Comparison of ENCODE assay signal across 28 cellular contexts in genomic region chrX:48606091-48606490, GRCh38. TPM values are rescaled to one million over a fixed set of nuclear protein-coding genes. Genes with fewer than 3 reads are reported as not detected.
DNase-seq lines count a peak whose midpoint lies in the region; ATAC-seq, FAIRE-seq and TF ChIP-seq lines count a peak whose summit lies in the region.
"Had no signal": no experiment of that assay in that cellular context is flagged by ENCODE, and none has a peak within 500 bp of the region (broad histone marks: within the 10 kb centered on the region; RNA-seq: fewer than 3 reads in every experiment).

No MANE protein-coding gene starts in this region.

- no peak for TF ChIP-seq POLR2A in H54 (IDR thresholded peaks at IDR 0.05; ENCODE audit: low read depth, low read length)

- no peak overlapping the region for H3K4me3 Mint-ChIP-seq in endothelial cell (ENCODE audit: unreplicated experiment)
- H3K4me3 Mint-ChIP-seq: activated CD4-positive, alpha-beta T cell treated with anti-CD3 and anti-CD28 coated beads, Interleukin-2, amount 10 ng/mL, durations not matched to agents 7 days and 5 days; brain; CD8-positive, alpha-beta memory T cell; effector memory CD8-positive, alpha-beta T cell; natural killer cell treated with Interleukin-12 subunit alpha and Interleukin-12 subunit beta and Interleukin-15 and Interleukin-18, amount 100 ng/mL, for 72 hours; stimulated activated naive CD8-positive, alpha-beta T cell treated with anti-CD3 and anti-CD28 coated beads, Interleukin-15, amount 100 ng/mL, for 72 hours had no signal

- no peak for FAIRE-seq in H54 (lab: Jason Lieb, UNC)
- FAIRE-seq: A204.1, small intestine had no signal

- H3K36me3 Mint-ChIP-seq in endothelial cell (ENCODE audit: low read depth, unreplicated experiment): peaks cover 19% of the 10 kb centered on the region

- in situ Hi-C loops in astrocyte of the spinal cord (cut with HindIII; ENCODE audit: low sequenced_read_pairs): no loop called here

- no peaks in the 10 kb centered on the region for H3K27me3 ChIP-seq in cardiac muscle cell
- no peaks in the 10 kb centered on the region for H3K27me3 ChIP-seq in left ventricle myocardium inferior (ENCODE audit: low read depth)
- no peaks in the 10 kb centered on the region for H3K27me3 ChIP-seq in foreskin keratinocyte
- H3K27me3 ChIP-seq: thyroid gland had no signal

- intact Hi-C loops in left ventricle myocardium inferior (cut with micrococcal nuclease): no loop called here

- H3K9me3 ChIP-seq in cardiac muscle cell (ENCODE audit: low read depth) (no peaks in the 10 kb centered on the region), left ventricle myocardium inferior (replicated peaks) (no peaks in the 10 kb centered on the region)
- H3K9me3 ChIP-seq: mucosa of descending colon, thyroid gland had no signal

- TF ChIP-seq CTCF in cardiac muscle cell (IDR thresholded peaks at IDR 0.05; ENCODE audit: low read depth, low read length): peak; percentile 16
- TF ChIP-seq CTCF in left ventricle myocardium inferior (IDR thresholded peaks at IDR 0.05; ENCODE audit: borderline replicate concordance): no peak
- TF ChIP-seq CTCF in astrocyte of the spinal cord (IDR thresholded peaks at IDR 0.05; ENCODE audit: low read depth, low read length): peak; percentile 4
- peak; percentile 24 for TF ChIP-seq CTCF in foreskin keratinocyte (conservative IDR thresholded peaks at IDR 0.05)
- no peak for TF ChIP-seq CTCF in endothelial cell (IDR thresholded peaks at IDR 0.05; ENCODE audit: unreplicated experiment)

- H3K27ac ChIP-seq in cardiac muscle cell: no peak overlapping the region
- no peak overlapping the region for H3K27ac ChIP-seq in left ventricle myocardium inferior (replicated peaks)
- no peak overlapping the region for H3K27ac ChIP-seq in foreskin keratinocyte
- H3K27ac ChIP-seq: coronary artery, thyroid gland had no signal

- ATAC-seq in foreskin keratinocyte: no peak
- ATAC-seq: effector memory CD8-positive, alpha-beta T cell; mucosa of descending colon; natural killer cell treated with Interleukin-12 subunit alpha and Interleukin-12 subunit beta and Interleukin-15 and Interleukin-18, amount 100 ng/mL, for 72 hours; stimulated activated naive CD8-positive, alpha-beta T cell treated with anti-CD3 and anti-CD28 coated beads, Interleukin-15, amount 100 ng/mL, for 72 hours had no signal

- no peaks in the 10 kb centered on the region for H3K36me3 ChIP-seq in cardiac muscle cell
- peaks cover 42% of the 10 kb centered on the region for H3K36me3 ChIP-seq in left ventricle myocardium inferior

- no peak overlapping the region for H3K4me3 ChIP-seq in cardiac muscle cell
- no peak overlapping the region for H3K4me3 ChIP-seq in left ventricle myocardium inferior
- H3K4me3 ChIP-seq in astrocyte of the spinal cord (ENCODE audit: low read depth, low read length): no peak overlapping the region
- H3K4me3 ChIP-seq: coronary artery, lung, mucosa of descending colon, thyroid gland had no signal

- DNase-seq in cardiac muscle cell (ENCODE audit: low read depth in 1 of 2, low spot score in 1 of 2): no peak
- DNase-seq in left ventricle myocardium inferior: no peak
- DNase-seq in astrocyte of the spinal cord (ENCODE audit: low read depth, low spot score): no peak
- no peak for DNase-seq in foreskin keratinocyte
- DNase-seq in GM19238 (ENCODE audit: insufficient read length, low spot score): no peak
- no peak for DNase-seq in endothelial cell (ENCODE audit: low spot score)
- DNase-seq in H54 (ENCODE audit: insufficient read length, low spot score): no peak
- no peak for DNase-seq in HUDEP-2 (lab: John Stamatoyannopoulos, UW; ENCODE audit: unreplicated experiment in 76 of 76)
- DNase-seq: activated CD4-positive, alpha-beta T cell treated with anti-CD3 and anti-CD28 coated beads, Interleukin-2, amount 10 ng/mL, durations not matched to agents 7 days and 5 days; activated naive CD4-positive, alpha-beta T cell; activated T-cell treated with anti-CD3 and anti-CD28 coated beads, Interleukin-2, amount 50 U/mL, for 48 hours; CD8-positive, alpha-beta memory T cell; effector memory CD8-positive, alpha-beta T cell; islet precursor cell; Karpas-422; mucosa of descending colon; NCI-H1436 treated with DMSO at 0.1 percent for 48 hours; NCI-H446 treated with DMSO at 0.1 percent for 48 hours; NCI-H82; small intestine; stimulated activated CD8-positive, alpha-beta memory T cell treated with anti-CD3 and anti-CD28 coated beads, Interleukin-4, amount 100 ng/mL, for 48 hours; stimulated activated naive CD8-positive, alpha-beta T cell treated with anti-CD3 and anti-CD28 coated beads, Interleukin-15, amount 100 ng/mL, for 72 hours; thyroid gland had no signal

- H3K27me3 Mint-ChIP-seq in endothelial cell (ENCODE audit: unreplicated experiment): peaks cover 2% of the 10 kb centered on the region
- H3K27me3 Mint-ChIP-seq: activated CD4-positive, alpha-beta T cell treated with anti-CD3 and anti-CD28 coated beads, Interleukin-2, amount 10 ng/mL, durations not matched to agents 7 days and 5 days; CD8-positive, alpha-beta memory T cell; effector memory CD8-positive, alpha-beta T cell; natural killer cell treated with Interleukin-12 subunit alpha and Interleukin-12 subunit beta and Interleukin-15 and Interleukin-18, amount 100 ng/mL, for 72 hours; stimulated activated naive CD8-positive, alpha-beta T cell treated with anti-CD3 and anti-CD28 coated beads, Interleukin-15, amount 100 ng/mL, for 72 hours had no signal

- no peak overlapping the region for H3K27ac Mint-ChIP-seq in endothelial cell (ENCODE audit: unreplicated experiment)
- H3K27ac Mint-ChIP-seq: activated CD4-positive, alpha-beta T cell treated with anti-CD3 and anti-CD28 coated beads, Interleukin-2, amount 10 ng/mL, durations not matched to agents 7 days and 5 days; natural killer cell treated with Interleukin-12 subunit alpha and Interleukin-12 subunit beta and Interleukin-15 and Interleukin-18, amount 100 ng/mL, for 72 hours; stimulated activated naive CD8-positive, alpha-beta T cell treated with anti-CD3 and anti-CD28 coated beads, Interleukin-15, amount 100 ng/mL, for 72 hours had no signal

- no peaks in the 10 kb centered on the region for H3K4me1 ChIP-seq in cardiac muscle cell (ENCODE audit: low read depth)
- no peaks in the 10 kb centered on the region for H3K4me1 ChIP-seq in left ventricle myocardium inferior
- H3K4me1 ChIP-seq in foreskin keratinocyte: no peaks in the 10 kb centered on the region
- H3K4me1 ChIP-seq: thyroid gland had no signal

- H3K4me1 Mint-ChIP-seq in endothelial cell (ENCODE audit: unreplicated experiment): no peaks in the 10 kb centered on the region
- H3K4me1 Mint-ChIP-seq: activated CD4-positive, alpha-beta T cell treated with anti-CD3 and anti-CD28 coated beads, Interleukin-2, amount 10 ng/mL, durations not matched to agents 7 days and 5 days; brain; CD8-positive, alpha-beta memory T cell; stimulated activated naive CD8-positive, alpha-beta T cell treated with anti-CD3 and anti-CD28 coated beads, Interleukin-15, amount 100 ng/mL, for 72 hours had no signal

- no peaks in the 10 kb centered on the region for H3K9me3 Mint-ChIP-seq in endothelial cell (ENCODE audit: unreplicated experiment)
- H3K9me3 Mint-ChIP-seq: activated CD4-positive, alpha-beta T cell treated with anti-CD3 and anti-CD28 coated beads, Interleukin-2, amount 10 ng/mL, durations not matched to agents 7 days and 5 days; CD8-positive, alpha-beta memory T cell; effector memory CD8-positive, alpha-beta T cell; natural killer cell treated with Interleukin-12 subunit alpha and Interleukin-12 subunit beta and Interleukin-15 and Interleukin-18, amount 100 ng/mL, for 72 hours; stimulated activated naive CD8-positive, alpha-beta T cell treated with anti-CD3 and anti-CD28 coated beads, Interleukin-15, amount 100 ng/mL, for 72 hours had no signal

RNA-seq across cellular contexts. Expression of gene WDR13, which starts 8.8 kb away (rescaled TPM):
- total RNA-seq in cardiac muscle cell (151 and 205 TPM in 2 replicates), left ventricle myocardium inferior (137 TPM), foreskin keratinocyte (67.2 and 83.3 TPM in 2 replicates), endothelial cell (ENCODE audit: unreplicated experiment) (73.8 TPM)
- polyA plus RNA-seq in cardiac muscle cell (150 and 168 TPM in 2 replicates), foreskin keratinocyte (71.6 and 79.4 TPM in 2 replicates)

RNA-seq across cellular contexts. Expression of gene RBM3, which starts 31.8 kb away (rescaled TPM):
- total RNA-seq in cardiac muscle cell (47.8 and 70.8 TPM in 2 replicates), left ventricle myocardium inferior (121 TPM), foreskin keratinocyte (193 and 230 TPM in 2 replicates), endothelial cell (ENCODE audit: unreplicated experiment) (252 TPM)
- polyA plus RNA-seq in cardiac muscle cell (45.2 and 65.7 TPM in 2 replicates), foreskin keratinocyte (208 and 226 TPM in 2 replicates)

Comparison
In these comparisons a context has a peak if more than half of its experiments do, and no peak if none do; other contexts are left out.
1. CTCF ChIP-seq: peak in cardiac muscle cell (single experiment), astrocyte of the spinal cord (single experiment) and foreskin keratinocyte (single experiment); none in left ventricle myocardium inferior (single experiment) and endothelial cell (single experiment).